11 cellular contexts compared by ENCODE assay signal in genomic region chr15:95559875-95560394, GRCh38.
DNase-seq lines count a peak whose midpoint lies in the region; TF ChIP-seq lines count a peak whose summit lies in the region.
"Had no signal": no experiment of that assay in that cellular context is flagged by ENCODE, and none has a peak within 500 bp of the region (broad histone marks: within the 10 kb centered on the region; RNA-seq: fewer than 3 reads in every experiment).

No MANE protein-coding gene starts in this region.

- H3K4me2 ChIP-seq in GM23248 (ENCODE audit: unreplicated experiment) (no peak overlapping the region), PC-9 (0 out of 2 replicates have a peak overlapping the region, but pooled peaks have one; percentile 4)

- H3K4me1 Mint-ChIP-seq in immature natural killer cell: no peaks in the 10 kb centered on the region

- H3F3A ChIP-seq in GM23248 (ENCODE audit: insufficient read depth): peaks cover 21% of the 10 kb centered on the region
- peaks cover 5% of the 10 kb centered on the region; the same call in 1 of the 2 replicates for H3F3A ChIP-seq in PC-9 (ENCODE audit: insufficient read depth, low read depth)

- CTCF ChIA-PET in PC-9 (lab: Charles Lee): no interaction called here

- no peak overlapping the region for H3K27ac Mint-ChIP-seq in immature natural killer cell
- H3K27ac Mint-ChIP-seq: activated naive CD8-positive, alpha-beta T cell had no signal

- H3K27ac ChIP-seq in GM23248: peak overlapping the region; percentile 66
- peak overlapping the region; percentile 82 for H3K27ac ChIP-seq in PC-9
- H3K27ac ChIP-seq in epithelial cell of prostate: peak overlapping the region; percentile 71

- H3K9me2 ChIP-seq in GM23248 (ENCODE audit: insufficient read depth): no peaks in the 10 kb centered on the region
- H3K9me2 ChIP-seq in PC-9 (ENCODE audit: insufficient read depth): no peaks in the 10 kb centered on the region

- no TSS peak for BruUV-seq in PC-9 (replicated peaks; lab: Mats Ljungman, UMichigan)

- H3K79me2 ChIP-seq in GM23248 (ENCODE audit: insufficient read depth): no peaks in the 10 kb centered on the region
- H3K79me2 ChIP-seq in PC-9 (ENCODE audit: low read depth): no peaks in the 10 kb centered on the region

- H3K27me3 ChIP-seq in GM23248 (replicated peaks; ENCODE audit: insufficient read depth) (no peaks in the 10 kb centered on the region), PC-9 (ENCODE audit: insufficient read depth, low read depth) (no peaks in the 10 kb centered on the region), BE2C (no peaks in the 10 kb centered on the region)

- H3K36me3 ChIP-seq in GM23248 (ENCODE audit: low read depth) (no peaks in the 10 kb centered on the region), PC-9 (ENCODE audit: low read depth) (0 out of 2 replicates have a peak, but pooled peaks cover 10% of the 10 kb centered on the region), BE2C (no peaks in the 10 kb centered on the region)

- H3K9me3 ChIP-seq in GM23248 (ENCODE audit: low read depth) (no peaks in the 10 kb centered on the region), PC-9 (ENCODE audit: insufficient read depth, low read depth) (peaks cover 16% of the 10 kb centered on the region), BE2C (no peaks in the 10 kb centered on the region)

- peaks cover 35% of the 10 kb centered on the region for H3K4me1 ChIP-seq in GM23248 (ENCODE audit: insufficient read depth)
- peaks cover 38% of the 10 kb centered on the region for H3K4me1 ChIP-seq in PC-9 (replicated peaks; ENCODE audit: insufficient read depth)
- H3K4me1 ChIP-seq in BE2C: no peaks in the 10 kb centered on the region

- intact Hi-C loops in PC-9 (cut with micrococcal nuclease; ENCODE audit: unreplicated experiment): loop anchor here (5.0 to 10.0 kb wide), 3 partner anchors 122 to 767 kb away; no protein-coding TSS in a partner anchor
- intact Hi-C loops in posterior vena cava (cut with DNase I): no loop called here

- 14% methylated on average over 7 of the region's 7 CpGs for WGBS in GM23248 (ENCODE audit: low coverage in 1 of 2, low lambda C conversion rate in 2 of 2, missing lambda C conversion rate in 2 of 2), 2 experiments

- no peak overlapping the region for H3K4me3 ChIP-seq in GM23248
- H3K4me3 ChIP-seq in PC-9: no peak overlapping the region
- no peak overlapping the region for H3K4me3 ChIP-seq in BE2C (ENCODE audit: low read depth, low read length)

- peaks cover 0 to 4% (median 0%) of the 10 kb centered on the region in 3 donors for H3K36me3 Mint-ChIP-seq in immature natural killer cell
- H3K36me3 Mint-ChIP-seq: activated naive CD8-positive, alpha-beta T cell had no signal

- H3K9me3 Mint-ChIP-seq in immature natural killer cell: no peaks in the 10 kb centered on the region

- no peak overlapping the region for H2AFZ ChIP-seq in GM23248
- peak overlapping the region; percentile 61 for H2AFZ ChIP-seq in PC-9

- in situ Hi-C loops in GM23248 (cut with MboI): no loop called here

- peaks cover 8 to 14% (median 9%) of the 10 kb centered on the region in 3 donors for H3K27me3 Mint-ChIP-seq in immature natural killer cell (ENCODE audit: low read depth in 3 of 3)

- H3K4me3 Mint-ChIP-seq in immature natural killer cell: no peak overlapping the region
- H3K4me3 Mint-ChIP-seq: activated naive CD8-positive, alpha-beta T cell had no signal

- DNase-seq in GM23248 (peak; percentile 94), PC-9 (peak; percentile 28 to 69), epithelial cell of prostate (ENCODE audit: low read depth, low spot score) (peak; percentile 68), posterior vena cava (ENCODE audit: low spot score) (peak; percentile 86), NCI-H1930 (lab: John Stamatoyannopoulos, UW) (no peak), C1 segment of cervical spinal cord (lab: John Stamatoyannopoulos, UW) (no peak), immature natural killer cell (no peak), BE2C (no peak)
- DNase-seq: glutamatergic neuron, NCI-H2227 treated with DMSO at 0.1 percent for 48 hours had no signal

- TF ChIP-seq CTCF in PC-9 (conservative IDR thresholded peaks at IDR 0.05) (no peak), BE2C (IDR thresholded peaks at IDR 0.05; ENCODE audit: low read depth, low read length) (no peak)

- POLR2A ChIA-PET in PC-9 (lab: Charles Lee; ENCODE audit: unreplicated experiment): no interaction called here

- no peak overlapping the region for H3K9ac ChIP-seq in GM23248

- H4K20me1 ChIP-seq in GM23248 (ENCODE audit: insufficient read depth) (no peaks in the 10 kb centered on the region), PC-9 (ENCODE audit: insufficient read depth) (no peaks in the 10 kb centered on the region)

Comparison
In these comparisons a context has a peak if more than half of its experiments do, and no peak if none do; other contexts are left out.
1. DNase-seq: peak in GM23248 (single experiment), PC-9 (2 of 2), epithelial cell of prostate (single experiment) and posterior vena cava (single experiment); none in NCI-H1930 (0 of 2), C1 segment of cervical spinal cord (0 of 14), immature natural killer cell (0 of 3) and BE2C (single experiment).
2. Peak in every context shown above with its lines, with median percentiles within 50 percentile points of each other: H3K27ac ChIP-seq.